In genomic region chr3:177195242-177195940, GRCh38 we compare ENCODE assay signal across 7 cellular contexts. TPM values are rescaled to one million over a fixed set of nuclear protein-coding genes. Genes with fewer than 3 reads are reported as not detected.
A peak's percentile ranks its signal among the peaks of the same experiment; 100 is the strongest.
DNase-seq lines count a peak whose midpoint lies in the region; ATAC-seq and TF ChIP-seq lines count a peak whose summit lies in the region.

No MANE protein-coding gene starts in this region.

- H3K9me2 ChIP-seq in Loucy (replicated peaks; ENCODE audit: low read depth, low read length), result no peaks in the 10 kb centered on the region

- H3K36me3 ChIP-seq in ES-I3 (ENCODE audit: insufficient read depth, low read length) (0 out of 2 replicates have a peak, but pooled peaks cover 3% of the 10 kb centered on the region), Loucy (ENCODE audit: insufficient read depth, low read length) (no peaks in the 10 kb centered on the region; the same call in 1 of the 2 replicates), rectal smooth muscle tissue (ENCODE audit: control insufficient read depth, insufficient read depth, low read length) (no peaks in the 10 kb centered on the region)

- H3F3A ChIP-seq in Loucy (ENCODE audit: low read depth), result peaks cover 10% of the 10 kb centered on the region; the same call in 1 of the 2 replicates

- peak overlapping the region; percentile 90 for H3K4me3 Mint-ChIP-seq in activated T-cell treated with anti-CD3 and anti-CD28 coated beads, Interleukin-2, amount 50 U/mL, for 4 hours

- H3K9me3 ChIP-seq in ES-I3 (ENCODE audit: control insufficient read depth, insufficient read depth, low read length), result no peaks in the 10 kb centered on the region
- no peaks in the 10 kb centered on the region for H3K9me3 ChIP-seq in Loucy (ENCODE audit: insufficient read depth, low read depth, low read length)

- no peaks in the 10 kb centered on the region for H3K9me3 Mint-ChIP-seq in activated T-cell treated with anti-CD3 and anti-CD28 coated beads, Interleukin-2, amount 50 U/mL, for 4 hours

- H3K79me2 ChIP-seq in Loucy (ENCODE audit: insufficient read depth, low read length), result peaks cover 72% of the 10 kb centered on the region

- peaks cover 53% of the 10 kb centered on the region for H4K20me1 ChIP-seq in Loucy (ENCODE audit: insufficient read depth, low read length, poor library complexity, severe bottlenecking)

- ATAC-seq in activated T-cell treated with anti-CD3 and anti-CD28 coated beads, Interleukin-2, amount 50 U/mL, for 4 hours, result no peak
- ATAC-seq in HG03354 (IDR thresholded peaks at IDR 0.05; ENCODE audit: poor library complexity, severe bottlenecking, unreplicated experiment), result no peak
- no peak for ATAC-seq in GM18498 (IDR thresholded peaks at IDR 0.05; ENCODE audit: unreplicated experiment)

- H3K27me3 ChIP-seq in Loucy (ENCODE audit: insufficient read depth, low read length, poor library complexity, severe bottlenecking), result no peaks in the 10 kb centered on the region
- H3K27me3 ChIP-seq in rectal smooth muscle tissue (ENCODE audit: control insufficient read depth, insufficient read depth, low read length), result no peaks in the 10 kb centered on the region

- no peaks in the 10 kb centered on the region for H3K27me3 Mint-ChIP-seq in activated T-cell treated with anti-CD3 and anti-CD28 coated beads, Interleukin-2, amount 50 U/mL, for 4 hours (ENCODE audit: low read depth)

- peak overlapping the region; percentile 94 for H3K4me3 ChIP-seq in Loucy (ENCODE audit: low read length, poor library complexity, severe bottlenecking)
- peak overlapping the region; percentile 78 for H3K4me3 ChIP-seq in rectal smooth muscle tissue (ENCODE audit: low read length)

- H3K36me3 Mint-ChIP-seq in activated T-cell treated with anti-CD3 and anti-CD28 coated beads, Interleukin-2, amount 50 U/mL, for 4 hours (ENCODE audit: insufficient read depth), result peaks cover 14% of the 10 kb centered on the region

- peaks cover 66% of the 10 kb centered on the region for H3K4me1 Mint-ChIP-seq in activated T-cell treated with anti-CD3 and anti-CD28 coated beads, Interleukin-2, amount 50 U/mL, for 4 hours (ENCODE audit: low read depth)

- H3K27ac ChIP-seq in rectal smooth muscle tissue (ENCODE audit: low read depth, low read length), result peak overlapping the region; percentile 94

- no peak overlapping the region for H2AFZ ChIP-seq in Loucy (ENCODE audit: low read length)

- peak overlapping the region; percentile 89 for H3K4me2 ChIP-seq in Loucy (ENCODE audit: low read depth, low read length, poor library complexity, severe bottlenecking)

- H3K4me1 ChIP-seq in ES-I3 (ENCODE audit: insufficient read depth, low read length) (peaks cover 28% of the 10 kb centered on the region), Loucy (ENCODE audit: insufficient read depth, low read length, poor library complexity, severe bottlenecking) (peaks cover 60% of the 10 kb centered on the region), rectal smooth muscle tissue (ENCODE audit: control insufficient read depth, insufficient read depth, low read length) (peaks cover 22% of the 10 kb centered on the region)

- DNase-seq in activated T-cell treated with anti-CD3 and anti-CD28 coated beads, Interleukin-2, amount 50 U/mL, for 4 hours, result no peak
- DNase-seq in glomerular visceral epithelial cell (ENCODE audit: extremely low spot score), result peak; percentile 57

- TF ChIP-seq CTCF in Loucy (conservative IDR thresholded peaks at IDR 0.05; ENCODE audit: low read length), result no peak

- H3K9ac ChIP-seq in ES-I3 (ENCODE audit: low read depth, low read length) (peak overlapping the region; percentile 78), Loucy (ENCODE audit: low read depth, low read length, poor library complexity, severe bottlenecking) (peak overlapping the region; percentile 94), rectal smooth muscle tissue (ENCODE audit: low read length) (peak overlapping the region; percentile 25)

RNA-seq across cellular contexts. Expression of gene TBL1XR1, which starts 1.9 kb away (rescaled TPM):
- total RNA-seq in activated T-cell treated with anti-CD3 and anti-CD28 coated beads, Interleukin-2, amount 50 U/mL, for 4 hours, result 100 to 1,000 TPM; 141 to 161 (median 154) TPM

Comparison
In these comparisons a context has a peak if more than half of its experiments do, and no peak if none do; other contexts are left out.
1. H3K9ac ChIP-seq: peak in every context shown above with its lines; median percentile 94 in Loucy; 78 in ES-I3; 25 in rectal smooth muscle tissue.